1 cellular context compared by ENCODE assay signal in the genomic region with DNA sequence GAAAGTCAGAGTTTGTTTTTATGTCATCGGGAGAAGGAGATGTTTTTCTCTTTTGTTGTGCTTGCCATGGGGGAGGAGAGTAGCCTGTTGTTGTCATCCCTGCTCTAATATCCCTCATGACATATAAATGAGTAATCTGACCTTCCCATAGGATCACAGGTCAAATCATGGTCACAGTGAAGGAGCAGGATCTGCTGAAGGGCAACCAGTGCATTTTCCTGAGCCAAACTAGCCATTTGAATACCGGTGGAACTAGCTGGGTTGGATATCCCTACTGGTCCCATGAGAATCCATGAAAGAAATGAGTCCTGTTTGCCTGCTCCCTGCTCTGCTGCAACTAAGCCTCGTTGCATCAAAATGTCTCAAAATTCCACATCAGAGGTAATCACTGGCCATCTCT.
TF ChIP-seq lines count a peak whose summit lies in the region.

No MANE protein-coding gene starts in this region.

TF ChIP-seq in GM23338, 12 proteins besides CTCF, POLR2A, EP300 and RAD21:
- TF ChIP-seq, protein P1, sequence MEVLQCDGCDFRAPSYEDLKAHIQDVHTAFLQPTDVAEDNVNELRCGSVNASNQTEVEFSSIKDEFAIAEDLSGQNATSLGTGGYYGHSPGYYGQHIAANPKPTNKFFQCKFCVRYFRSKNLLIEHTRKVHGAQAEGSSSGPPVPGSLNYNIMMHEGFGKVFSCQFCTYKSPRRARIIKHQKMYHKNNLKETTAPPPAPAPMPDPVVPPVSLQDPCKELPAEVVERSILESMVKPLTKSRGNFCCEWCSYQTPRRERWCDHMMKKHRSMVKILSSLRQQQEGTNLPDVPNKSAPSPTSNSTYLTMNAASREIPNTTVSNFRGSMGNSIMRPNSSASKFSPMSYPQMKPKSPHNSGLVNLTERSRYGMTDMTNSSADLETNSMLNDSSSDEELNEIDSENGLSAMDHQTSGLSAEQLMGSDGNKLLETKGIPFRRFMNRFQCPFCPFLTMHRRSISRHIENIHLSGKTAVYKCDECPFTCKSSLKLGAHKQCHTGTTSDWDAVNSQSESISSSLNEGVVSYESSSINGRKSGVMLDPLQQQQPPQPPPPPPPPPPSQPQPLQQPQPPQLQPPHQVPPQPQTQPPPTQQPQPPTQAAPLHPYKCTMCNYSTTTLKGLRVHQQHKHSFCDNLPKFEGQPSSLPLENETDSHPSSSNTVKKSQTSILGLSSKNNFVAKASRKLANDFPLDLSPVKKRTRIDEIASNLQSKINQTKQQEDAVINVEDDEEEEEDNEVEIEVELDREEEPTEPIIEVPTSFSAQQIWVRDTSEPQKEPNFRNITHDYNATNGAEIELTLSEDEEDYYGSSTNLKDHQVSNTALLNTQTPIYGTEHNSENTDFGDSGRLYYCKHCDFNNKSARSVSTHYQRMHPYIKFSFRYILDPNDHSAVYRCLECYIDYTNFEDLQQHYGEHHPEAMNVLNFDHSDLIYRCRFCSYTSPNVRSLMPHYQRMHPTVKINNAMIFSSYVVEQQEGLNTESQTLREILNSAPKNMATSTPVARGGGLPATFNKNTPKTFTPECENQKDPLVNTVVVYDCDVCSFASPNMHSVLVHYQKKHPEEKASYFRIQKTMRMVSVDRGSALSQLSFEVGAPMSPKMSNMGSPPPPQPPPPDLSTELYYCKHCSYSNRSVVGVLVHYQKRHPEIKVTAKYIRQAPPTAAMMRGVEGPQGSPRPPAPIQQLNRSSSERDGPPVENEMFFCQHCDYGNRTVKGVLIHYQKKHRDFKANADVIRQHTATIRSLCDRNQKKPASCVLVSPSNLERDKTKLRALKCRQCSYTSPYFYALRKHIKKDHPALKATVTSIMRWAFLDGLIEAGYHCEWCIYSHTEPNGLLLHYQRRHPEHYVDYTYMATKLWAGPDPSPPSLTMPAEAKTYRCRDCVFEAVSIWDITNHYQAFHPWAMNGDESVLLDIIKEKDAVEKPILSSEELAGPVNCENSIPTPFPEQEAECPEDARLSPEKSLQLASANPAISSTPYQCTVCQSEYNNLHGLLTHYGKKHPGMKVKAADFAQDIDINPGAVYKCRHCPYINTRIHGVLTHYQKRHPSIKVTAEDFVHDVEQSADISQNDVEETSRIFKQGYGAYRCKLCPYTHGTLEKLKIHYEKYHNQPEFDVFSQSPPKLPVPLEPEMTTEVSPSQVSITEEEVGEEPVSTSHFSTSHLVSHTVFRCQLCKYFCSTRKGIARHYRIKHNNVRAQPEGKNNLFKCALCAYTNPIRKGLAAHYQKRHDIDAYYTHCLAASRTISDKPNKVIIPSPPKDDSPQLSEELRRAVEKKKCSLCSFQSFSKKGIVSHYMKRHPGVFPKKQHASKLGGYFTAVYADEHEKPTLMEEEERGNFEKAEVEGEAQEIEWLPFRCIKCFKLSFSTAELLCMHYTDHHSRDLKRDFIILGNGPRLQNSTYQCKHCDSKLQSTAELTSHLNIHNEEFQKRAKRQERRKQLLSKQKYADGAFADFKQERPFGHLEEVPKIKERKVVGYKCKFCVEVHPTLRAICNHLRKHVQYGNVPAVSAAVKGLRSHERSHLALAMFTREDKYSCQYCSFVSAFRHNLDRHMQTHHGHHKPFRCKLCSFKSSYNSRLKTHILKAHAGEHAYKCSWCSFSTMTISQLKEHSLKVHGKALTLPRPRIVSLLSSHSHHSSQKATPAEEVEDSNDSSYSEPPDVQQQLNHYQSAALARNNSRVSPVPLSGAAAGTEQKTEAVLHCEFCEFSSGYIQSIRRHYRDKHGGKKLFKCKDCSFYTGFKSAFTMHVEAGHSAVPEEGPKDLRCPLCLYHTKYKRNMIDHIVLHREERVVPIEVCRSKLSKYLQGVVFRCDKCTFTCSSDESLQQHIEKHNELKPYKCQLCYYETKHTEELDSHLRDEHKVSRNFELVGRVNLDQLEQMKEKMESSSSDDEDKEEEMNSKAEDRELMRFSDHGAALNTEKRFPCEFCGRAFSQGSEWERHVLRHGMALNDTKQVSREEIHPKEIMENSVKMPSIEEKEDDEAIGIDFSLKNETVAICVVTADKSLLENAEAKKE (CRISPR knock-in tag; IDR thresholded peaks at IDR 0.05), result no peak
- TF ChIP-seq, protein P2, sequence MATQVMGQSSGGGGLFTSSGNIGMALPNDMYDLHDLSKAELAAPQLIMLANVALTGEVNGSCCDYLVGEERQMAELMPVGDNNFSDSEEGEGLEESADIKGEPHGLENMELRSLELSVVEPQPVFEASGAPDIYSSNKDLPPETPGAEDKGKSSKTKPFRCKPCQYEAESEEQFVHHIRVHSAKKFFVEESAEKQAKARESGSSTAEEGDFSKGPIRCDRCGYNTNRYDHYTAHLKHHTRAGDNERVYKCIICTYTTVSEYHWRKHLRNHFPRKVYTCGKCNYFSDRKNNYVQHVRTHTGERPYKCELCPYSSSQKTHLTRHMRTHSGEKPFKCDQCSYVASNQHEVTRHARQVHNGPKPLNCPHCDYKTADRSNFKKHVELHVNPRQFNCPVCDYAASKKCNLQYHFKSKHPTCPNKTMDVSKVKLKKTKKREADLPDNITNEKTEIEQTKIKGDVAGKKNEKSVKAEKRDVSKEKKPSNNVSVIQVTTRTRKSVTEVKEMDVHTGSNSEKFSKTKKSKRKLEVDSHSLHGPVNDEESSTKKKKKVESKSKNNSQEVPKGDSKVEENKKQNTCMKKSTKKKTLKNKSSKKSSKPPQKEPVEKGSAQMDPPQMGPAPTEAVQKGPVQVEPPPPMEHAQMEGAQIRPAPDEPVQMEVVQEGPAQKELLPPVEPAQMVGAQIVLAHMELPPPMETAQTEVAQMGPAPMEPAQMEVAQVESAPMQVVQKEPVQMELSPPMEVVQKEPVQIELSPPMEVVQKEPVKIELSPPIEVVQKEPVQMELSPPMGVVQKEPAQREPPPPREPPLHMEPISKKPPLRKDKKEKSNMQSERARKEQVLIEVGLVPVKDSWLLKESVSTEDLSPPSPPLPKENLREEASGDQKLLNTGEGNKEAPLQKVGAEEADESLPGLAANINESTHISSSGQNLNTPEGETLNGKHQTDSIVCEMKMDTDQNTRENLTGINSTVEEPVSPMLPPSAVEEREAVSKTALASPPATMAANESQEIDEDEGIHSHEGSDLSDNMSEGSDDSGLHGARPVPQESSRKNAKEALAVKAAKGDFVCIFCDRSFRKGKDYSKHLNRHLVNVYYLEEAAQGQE (IDR thresholded peaks at IDR 0.05; ENCODE audit: unreplicated experiment), result no peak
- TF ChIP-seq EZH2 (IDR thresholded peaks at IDR 0.05; ENCODE audit: low read depth, unreplicated experiment), result no peak
- TF ChIP-seq, protein P3, sequence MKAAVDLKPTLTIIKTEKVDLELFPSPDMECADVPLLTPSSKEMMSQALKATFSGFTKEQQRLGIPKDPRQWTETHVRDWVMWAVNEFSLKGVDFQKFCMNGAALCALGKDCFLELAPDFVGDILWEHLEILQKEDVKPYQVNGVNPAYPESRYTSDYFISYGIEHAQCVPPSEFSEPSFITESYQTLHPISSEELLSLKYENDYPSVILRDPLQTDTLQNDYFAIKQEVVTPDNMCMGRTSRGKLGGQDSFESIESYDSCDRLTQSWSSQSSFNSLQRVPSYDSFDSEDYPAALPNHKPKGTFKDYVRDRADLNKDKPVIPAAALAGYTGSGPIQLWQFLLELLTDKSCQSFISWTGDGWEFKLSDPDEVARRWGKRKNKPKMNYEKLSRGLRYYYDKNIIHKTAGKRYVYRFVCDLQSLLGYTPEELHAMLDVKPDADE (IDR thresholded peaks at IDR 0.05), result no peak
- no peak for TF ChIP-seq STAT1 (IDR thresholded peaks at IDR 0.05; ENCODE audit: unreplicated experiment)
- no peak for TF ChIP-seq CREB1 (CRISPR knock-in tag; IDR thresholded peaks at IDR 0.05; ENCODE audit: low read depth)
- no peak for TF ChIP-seq JUNB (IDR thresholded peaks at IDR 0.05; ENCODE audit: unreplicated experiment)
- TF ChIP-seq ZNF114 (CRISPR knock-in tag; IDR thresholded peaks at IDR 0.05), result no peak
- no peak for TF ChIP-seq POLR2AphosphoS5 (IDR thresholded peaks at IDR 0.05; ENCODE audit: low read depth)
- no peak for TF ChIP-seq EZH2phosphoT487 (IDR thresholded peaks at IDR 0.05; ENCODE audit: unreplicated experiment)
- no peak for TF ChIP-seq NANOG (IDR thresholded peaks at IDR 0.05; ENCODE audit: borderline replicate concordance)
- TF ChIP-seq ZNF331 (CRISPR knock-in tag; IDR thresholded peaks at IDR 0.05; ENCODE audit: low read depth), result no peak
